Comparison of ENCODE assay signal across 1 cellular context in genomic region chr4:109433281-109434006, GRCh38.
TF ChIP-seq lines count a peak whose summit lies in the region.

Gene SEC24B, plus strand, starts transcription at chr4:109433815. Its CDS starts 55 bp downstream, at chr4:109433870.

TF ChIP-seq in SK-N-SH, 30 proteins besides CTCF, POLR2A, EP300 and RAD21:
- TF ChIP-seq REST (IDR thresholded peaks at IDR 0.05; ENCODE audit: low read depth, low read length): no peak
- no peak for TF ChIP-seq IRF3 (IDR thresholded peaks at IDR 0.05; ENCODE audit: low read depth, low read length)
- TF ChIP-seq GABPA (IDR thresholded peaks at IDR 0.05; ENCODE audit: low read depth): peak; percentile 41; the same call in 1 of the 2 replicates
- TF ChIP-seq MAX (IDR thresholded peaks at IDR 0.05; ENCODE audit: low read depth): peak; percentile 11; the same call in 1 of the 2 replicates
- peak; percentile 73 for TF ChIP-seq MXI1 (IDR thresholded peaks at IDR 0.05; ENCODE audit: low read depth, low read length)
- TF ChIP-seq MEF2A (IDR thresholded peaks at IDR 0.05; ENCODE audit: borderline replicate concordance, low read depth): no peak
- TF ChIP-seq RCOR1 (IDR thresholded peaks at IDR 0.05; ENCODE audit: low read length): peak; percentile 34; the same call in 1 of the 2 replicates
- TF ChIP-seq SMC3 (IDR thresholded peaks at IDR 0.05; ENCODE audit: low read depth, low read length): peak; percentile 48
- TF ChIP-seq NRF1 (IDR thresholded peaks at IDR 0.05; ENCODE audit: low read depth, low read length): 0 out of 2 replicates have a peak, but pooled peaks have one; percentile 29
